Comparison of ENCODE assay signal across 20 cellular contexts in genomic region chr1:28058168-28058567, GRCh38. TPM values are rescaled to one million over a fixed set of nuclear protein-coding genes. Genes with fewer than 3 reads are reported as not detected.
DNase-seq lines count a peak whose midpoint lies in the region; ATAC-seq and TF ChIP-seq lines count a peak whose summit lies in the region.
"Had no signal": no experiment of that assay in that cellular context is flagged by ENCODE, and none has a peak within 500 bp of the region (broad histone marks: within the 10 kb centered on the region; RNA-seq: fewer than 3 reads in every experiment).

No MANE protein-coding gene starts in this region.

- peak overlapping the region; percentile 17; the same call in 1 of the 2 replicates for H3K27ac ChIP-seq in 22Rv1
- H3K27ac ChIP-seq in foreskin keratinocyte = no peak overlapping the region
- H3K27ac ChIP-seq: adrenal gland, hepatocyte, suprapubic skin had no signal

- H3K36me3 Mint-ChIP-seq in WTC11 = 0 out of 2 replicates have a peak, but pooled peaks cover 2% of the 10 kb centered on the region
- peaks cover 26% of the 10 kb centered on the region for H3K36me3 Mint-ChIP-seq in activated T-helper 2 cell treated with anti-CD3 and anti-CD28 coated beads, Interferon-gamma antibody, Interleukin-2, Interleukin-4, amounts not matched to agents 10 μg/mL and 5 μg/mL and 100 μg/mL, durations not matched to agents 14 hours and 24 hours and 36 hours (ENCODE audit: low read depth)

- TF ChIP-seq CTCF in 22Rv1 (IDR thresholded peaks at IDR 0.05) = no peak
- no peak for TF ChIP-seq CTCF in WTC11 (IDR thresholded peaks at IDR 0.05)
- no peak for TF ChIP-seq CTCF in foreskin keratinocyte (conservative IDR thresholded peaks at IDR 0.05)

- H3K27me3 Mint-ChIP-seq in WTC11 (ENCODE audit: low read depth) = no peaks in the 10 kb centered on the region
- no peaks in the 10 kb centered on the region for H3K27me3 Mint-ChIP-seq in activated T-helper 2 cell treated with anti-CD3 and anti-CD28 coated beads, Interferon-gamma antibody, Interleukin-2, Interleukin-4, amounts not matched to agents 10 μg/mL and 5 μg/mL and 100 μg/mL, durations not matched to agents 14 hours and 24 hours and 36 hours (ENCODE audit: low read depth)

- DNase-seq in DMS153 treated with DMSO at 0.1 percent for 48 hours (lab: John Stamatoyannopoulos, UW; ENCODE audit: unreplicated experiment) (peak; percentile 71), NCI-H2107 treated with DMSO at 0.1 percent for 48 hours (lab: John Stamatoyannopoulos, UW; ENCODE audit: unreplicated experiment) (peak; percentile 59), WTC11 (ENCODE audit: low spot score) (no peak), OCI-M2 (lab: John Stamatoyannopoulos, UW; ENCODE audit: unreplicated experiment) (no peak), foreskin keratinocyte (no peak)
- DNase-seq in activated T-helper 2 cell treated with anti-CD3 and anti-CD28 coated beads, Interferon-gamma antibody, Interleukin-2, Interleukin-4, amounts not matched to agents 10 μg/mL and 5 μg/mL and 100 μg/mL, durations not matched to agents 14 hours and 24 hours and 36 hours (ENCODE audit: low spot score) = no peak
- DNase-seq: activated CD4-positive, alpha-beta T cell treated with anti-CD3 and anti-CD28 coated beads, Interleukin-2, amount 50 U/mL, for 4 hours; activated T-cell treated with anti-CD3 and anti-CD28 coated beads, Interleukin-2, amount 50 U/mL, for 48 hours; adrenal gland; Calu3; effector CD8-positive, alpha-beta T cell; GOT3; mucosa of descending colon; NCI-H226; stimulated activated CD4-positive, alpha-beta T cell treated with anti-CD3 and anti-CD28 coated beads, Interleukin-2, amount 100 ng/mL, for 24 hours had no signal

- POLR2A ChIA-PET in WTC11 (lab: Charles Lee) = no interaction called here

- intact Hi-C loops in activated T-helper 2 cell treated with anti-CD3 and anti-CD28 coated beads, Interferon-gamma antibody, Interleukin-2, Interleukin-4, amounts not matched to agents 10 μg/mL and 5 μg/mL and 100 μg/mL, durations not matched to agents 14 hours and 24 hours and 36 hours (cut with micrococcal nuclease) = no loop called here

- ATAC-seq in WTC11 (no peak), HG02852 (IDR thresholded peaks at IDR 0.05; ENCODE audit: unreplicated experiment) (no peak), foreskin keratinocyte (no peak)
- ATAC-seq: mucosa of descending colon, sciatic nerve had no signal

- H3K4me3 Mint-ChIP-seq in WTC11 = no peak overlapping the region
- H3K4me3 Mint-ChIP-seq in activated T-helper 2 cell treated with anti-CD3 and anti-CD28 coated beads, Interferon-gamma antibody, Interleukin-2, Interleukin-4, amounts not matched to agents 10 μg/mL and 5 μg/mL and 100 μg/mL, durations not matched to agents 14 hours and 24 hours and 36 hours (ENCODE audit: low read depth) = no peak overlapping the region

- H3K27me3 ChIP-seq in foreskin keratinocyte = no peaks in the 10 kb centered on the region
- H3K27me3 ChIP-seq: adrenal gland, hepatocyte, suprapubic skin had no signal

- CTCF ChIA-PET in WTC11 (lab: Charles Lee) = interaction anchor here (1.3 to 1.7 kb wide), 2 partner anchors 33 kb away, joined by 4 read pairs; no protein-coding TSS in a partner anchor

- peaks cover 11% of the 10 kb centered on the region for H3K4me1 ChIP-seq in foreskin keratinocyte

- no peaks in the 10 kb centered on the region for H3K9me3 Mint-ChIP-seq in WTC11
- H3K9me3 Mint-ChIP-seq in activated T-helper 2 cell treated with anti-CD3 and anti-CD28 coated beads, Interferon-gamma antibody, Interleukin-2, Interleukin-4, amounts not matched to agents 10 μg/mL and 5 μg/mL and 100 μg/mL, durations not matched to agents 14 hours and 24 hours and 36 hours = no peaks in the 10 kb centered on the region

- peaks cover 24% of the 10 kb centered on the region for H3K4me1 Mint-ChIP-seq in WTC11
- peaks cover 37% of the 10 kb centered on the region for H3K4me1 Mint-ChIP-seq in activated T-helper 2 cell treated with anti-CD3 and anti-CD28 coated beads, Interferon-gamma antibody, Interleukin-2, Interleukin-4, amounts not matched to agents 10 μg/mL and 5 μg/mL and 100 μg/mL, durations not matched to agents 14 hours and 24 hours and 36 hours (ENCODE audit: low read depth)

- 0 out of 2 replicates have a peak overlapping the region, but pooled peaks have one; percentile 20 for H3K27ac Mint-ChIP-seq in WTC11
- H3K27ac Mint-ChIP-seq in activated T-helper 2 cell treated with anti-CD3 and anti-CD28 coated beads, Interferon-gamma antibody, Interleukin-2, Interleukin-4, amounts not matched to agents 10 μg/mL and 5 μg/mL and 100 μg/mL, durations not matched to agents 14 hours and 24 hours and 36 hours = no peak overlapping the region

TF ChIP-seq in WTC11, 78 proteins besides CTCF, POLR2A, EP300 and RAD21:
- TF ChIP-seq IRF2 (CRISPR knock-in tag; IDR thresholded peaks at IDR 0.05; ENCODE audit: borderline replicate concordance, low read depth) = no peak
- no peak for TF ChIP-seq ZNF317 (CRISPR knock-in tag; IDR thresholded peaks at IDR 0.05; ENCODE audit: borderline replicate concordance, low read depth)

RNA-seq across cellular contexts. Expression of gene EYA3, which starts 30.2 kb away (rescaled TPM):
- 27.4 to 29.4 TPM (median 28.1 TPM) in 3 replicates for total RNA-seq in WTC11 (2021)
- 27.5 and 30.9 TPM in 2 replicates for total RNA-seq in activated T-helper 2 cell treated with anti-CD3 and anti-CD28 coated beads, Interferon-gamma antibody, Interleukin-2, Interleukin-4, amounts not matched to agents 10 μg/mL and 5 μg/mL and 100 μg/mL, durations not matched to agents 14 hours and 24 hours and 36 hours
- 20.3 and 21.5 TPM in 2 replicates for total RNA-seq in foreskin keratinocyte
- polyA plus RNA-seq in foreskin keratinocyte = 5.5 and 6.5 TPM in 2 replicates

Comparison
In these comparisons a context has a peak if more than half of its experiments do, and no peak if none do; other contexts are left out.
1. DNase-seq: peak in DMS153 treated with DMSO at 0.1 percent for 48 hours (single experiment) and NCI-H2107 treated with DMSO at 0.1 percent for 48 hours (single experiment); none in WTC11 (single experiment), activated T-helper 2 cell treated with anti-CD3 and anti-CD28 coated beads, Interferon-gamma antibody, Interleukin-2, Interleukin-4, amounts not matched to agents 10 μg/mL and 5 μg/mL and 100 μg/mL, durations not matched to agents 14 hours and 24 hours and 36 hours (single experiment), OCI-M2 (single experiment) and foreskin keratinocyte (0 of 2).